Comparison of ENCODE assay signal across 11 cellular contexts in genomic region chrX:28586291-28586690, GRCh38. TPM values are rescaled to one million over a fixed set of nuclear protein-coding genes. Genes with fewer than 3 reads are reported as not detected.
DNase-seq lines count a peak whose midpoint lies in the region; ATAC-seq and TF ChIP-seq lines count a peak whose summit lies in the region.
"Had no signal": no experiment of that assay in that cellular context is flagged by ENCODE, and none has a peak within 500 bp of the region (broad histone marks: within the 10 kb centered on the region; RNA-seq: fewer than 3 reads in every experiment).

No MANE protein-coding gene starts in this region.

- POLR2A ChIA-PET in HCT116 (lab: Charles Lee): no interaction called here

- H3K9me2 ChIP-seq in HCT116 (ENCODE audit: insufficient read depth): no peaks in the 10 kb centered on the region

- TF ChIP-seq RAD21 in HCT116 (IDR thresholded peaks at IDR 0.05; ENCODE audit: low read depth): no peak

- ATAC-seq in HCT116: peak; percentile 68
- no peak for ATAC-seq in GM21528 (IDR thresholded peaks at IDR 0.05; ENCODE audit: low FRiP score, unreplicated experiment)
- no peak for ATAC-seq in HG02840 (IDR thresholded peaks at IDR 0.05; ENCODE audit: low FRiP score, unreplicated experiment)
- no peak for ATAC-seq in HG03135 (IDR thresholded peaks at IDR 0.05; ENCODE audit: unreplicated experiment)

- intact Hi-C loops in HCT116 (cut with micrococcal nuclease): loop anchor here (2.0 to 10.0 kb wide), 2 partner anchors 409 to 661 kb away; no protein-coding TSS in a partner anchor

- DNase-seq in HCT116 (ENCODE audit: low read depth, low spot score) (no peak), cerebellar cortex (ENCODE audit: low spot score) (peak; percentile 35), retina (peak; percentile 11), COLO668 (lab: John Stamatoyannopoulos, UW; ENCODE audit: unreplicated experiment) (no peak)
- DNase-seq: activated CD4-positive, alpha-beta T cell treated with anti-CD3 and anti-CD28 coated beads for 4 hours; DMS79 treated with DMSO at 0.1 percent for 48 hours; Kasumi-1 had no signal

- no peaks in the 10 kb centered on the region for H3K9me3 ChIP-seq in HCT116 (ENCODE audit: control insufficient read depth in 1 of 2, insufficient read depth in 1 of 2, low read depth in 1 of 2, low read length in 2 of 2)

- H3K4me1 ChIP-seq in HCT116 (ENCODE audit: control insufficient read depth in 1 of 2, insufficient read depth in 2 of 2, low read length in 2 of 2): peaks cover 10 to 49% of the 10 kb centered on the region in 2 experiments

- peak overlapping the region; percentile 70 for H3K9ac ChIP-seq in HCT116 (ENCODE audit: low read length)

- no TSS peak for BruUV-seq in HCT116 (replicated peaks; lab: Mats Ljungman, UMichigan)

- H3K36me3 ChIP-seq in HCT116 (ENCODE audit: control insufficient read depth in 1 of 2, insufficient read depth in 2 of 2, low read length in 2 of 2): no peaks in the 10 kb centered on the region

- H3K4me3 ChIP-seq in HCT116 (replicated peaks in 1 of 2; ENCODE audit: low read depth in 1 of 2, low read length in 2 of 2) (peak overlapping the region; percentile 56 to 70), iPS-11a (ENCODE audit: low read depth, low read length) (peak overlapping the region; percentile 1)

- no peaks in the 10 kb centered on the region for H3K27me3 ChIP-seq in HCT116 (ENCODE audit: insufficient read depth, low read length)

- peak overlapping the region; percentile 81 for H3K4me2 ChIP-seq in HCT116 (ENCODE audit: low read length)

- H4K20me1 ChIP-seq in HCT116 (ENCODE audit: insufficient read depth): no peaks in the 10 kb centered on the region

- no peak for TF ChIP-seq POLR2A in HCT116 (IDR thresholded peaks at IDR 0.05; ENCODE audit: borderline replicate concordance, extremely low read depth, insufficient read depth, insufficient read length)

- RAD21 ChIA-PET in HCT116 (lab: Charles Lee; ENCODE audit: low non-redundant PET in 1 of 2, low total read pairs in 2 of 2, uncharacterized antibody in 2 of 2, unreplicated experiment in 2 of 2): no interaction called here

- peak overlapping the region; percentile 68 for H2AFZ ChIP-seq in HCT116 (ENCODE audit: low read depth, low read length, poor library complexity, severe bottlenecking)

- H3K79me2 ChIP-seq in HCT116 (ENCODE audit: insufficient read depth, low read length): peaks cover 39% of the 10 kb centered on the region

- CTCF ChIA-PET in HCT116 (lab: Charles Lee): no interaction called here

- TF ChIP-seq CTCF in HCT116 (IDR thresholded peaks at IDR 0.05 in 2 of 3, conservative IDR thresholded peaks at IDR 0.05 in 1 of 3; ENCODE audit: borderline replicate concordance in 1 of 3, insufficient read depth in 1 of 3, low read depth in 2 of 3, low read length in 2 of 3): no peak

- peak overlapping the region; percentile 87 for H3K27ac ChIP-seq in HCT116 (ENCODE audit: low read depth, low read length)

TF ChIP-seq in HCT116, 20 proteins besides CTCF, POLR2A, EP300 and RAD21:
- TF ChIP-seq EGR1 (IDR thresholded peaks at IDR 0.05; ENCODE audit: low read depth) (no peak), YY1 (IDR thresholded peaks at IDR 0.05; ENCODE audit: extremely low read depth, insufficient replicate concordance, low read depth, low read length) (peak; percentile 4), POLR2AphosphoS5 (IDR thresholded peaks at IDR 0.05; ENCODE audit: low read depth, low read length) (0 out of 2 replicates have a peak, but pooled peaks have one; percentile 10)

RNA-seq across cellular contexts. Expression of gene IL1RAPL1, which starts 1.0 kb away (rescaled TPM):
- 2.8 TPM for total RNA-seq in HCT116 (2021; ENCODE audit: unreplicated experiment)
- 0.42 and 0.45 TPM in 2 replicates for polyA plus RNA-seq in HCT116 (2012)

Comparison
In these comparisons a context has a peak if more than half of its experiments do, and no peak if none do; other contexts are left out.
1. DNase-seq: peak in cerebellar cortex (single experiment) and retina (single experiment); none in HCT116 (single experiment) and COLO668 (single experiment).